Comparison of ENCODE assay signal across 18 cellular contexts in genomic region chr17:65403129-65403528, GRCh38.
DNase-seq lines count a peak whose midpoint lies in the region; ATAC-seq and TF ChIP-seq lines count a peak whose summit lies in the region.
"Had no signal": no experiment of that assay in that cellular context is flagged by ENCODE, and none has a peak within 500 bp of the region (broad histone marks: within the 10 kb centered on the region; RNA-seq: fewer than 3 reads in every experiment).

No MANE protein-coding gene starts in this region.

- H2BK5ac ChIP-seq in neuronal stem cell (ENCODE audit: low read length): no peak overlapping the region

- no peak overlapping the region for H2BK120ac ChIP-seq in neuronal stem cell (ENCODE audit: low read depth, low read length)

- H2AFZ ChIP-seq in neuronal stem cell (ENCODE audit: low read length): peak overlapping the region; percentile 63

- H3K4me3 ChIP-seq in Caco-2 (ENCODE audit: low read depth, low read length) (no peak overlapping the region), endodermal cell (ENCODE audit: low read length) (no peak overlapping the region), mesodermal cell (ENCODE audit: extremely low read depth, insufficient read depth, low read length, poor library complexity, severe bottlenecking) (no peak overlapping the region), neuronal stem cell (ENCODE audit: low read length in 2 of 2) (no peak overlapping the region)
- H3K4me3 ChIP-seq: BLaER1 had no signal

- no peaks in the 10 kb centered on the region for H3K9me3 ChIP-seq in Caco-2
- no peaks in the 10 kb centered on the region for H3K9me3 ChIP-seq in endodermal cell (ENCODE audit: control insufficient read depth, low read length)
- no peaks in the 10 kb centered on the region for H3K9me3 ChIP-seq in mesodermal cell (ENCODE audit: control insufficient read depth, low read length)
- no peaks in the 10 kb centered on the region for H3K9me3 ChIP-seq in neuronal stem cell (replicated peaks in 1 of 2; ENCODE audit: control insufficient read depth in 2 of 2, insufficient read depth in 1 of 2, low read depth in 1 of 2, low read length in 2 of 2)
- H3K9me3 ChIP-seq: BLaER1 had no signal

- peak overlapping the region; percentile 60 for H2BK12ac ChIP-seq in neuronal stem cell (ENCODE audit: low read length)

- H3K27ac Mint-ChIP-seq in Caco-2 (ENCODE audit: unreplicated experiment) (peak overlapping the region; percentile 34), endodermal cell (no peak overlapping the region)
- H3K27ac Mint-ChIP-seq: CD8-positive, alpha-beta T cell; H9; IgD-negative memory B cell had no signal

- peak overlapping the region; percentile 24 for H2AK5ac ChIP-seq in neuronal stem cell (ENCODE audit: low read depth, low read length)

- ATAC-seq in HG03442 (IDR thresholded peaks at IDR 0.05; ENCODE audit: unreplicated experiment): no peak
- no peak for ATAC-seq in HG03108 (IDR thresholded peaks at IDR 0.05; ENCODE audit: unreplicated experiment)
- ATAC-seq: CD8-positive, alpha-beta T cell; HepG2 had no signal

- intact Hi-C loops in Caco-2 (cut with micrococcal nuclease; ENCODE audit: unreplicated experiment): loop anchor here (10.0 kb wide), 1 partner anchor 108 kb away; no protein-coding TSS in a partner anchor

- H3K23ac ChIP-seq in neuronal stem cell (ENCODE audit: low read depth, low read length, poor library complexity): no peak overlapping the region

- H3K36me3 Mint-ChIP-seq in Caco-2 (ENCODE audit: insufficient read depth, unreplicated experiment) (no peaks in the 10 kb centered on the region), endodermal cell (ENCODE audit: low read depth) (no peaks in the 10 kb centered on the region)
- H3K36me3 Mint-ChIP-seq: CD8-positive, alpha-beta T cell; IgD-negative memory B cell had no signal

- peaks cover 6% of the 10 kb centered on the region for H3K4me1 Mint-ChIP-seq in Caco-2 (ENCODE audit: low read depth, unreplicated experiment)
- peaks cover 6% of the 10 kb centered on the region for H3K4me1 Mint-ChIP-seq in endodermal cell
- H3K4me1 Mint-ChIP-seq: IgD-negative memory B cell had no signal

- no peaks in the 10 kb centered on the region for H3K79me1 ChIP-seq in neuronal stem cell (ENCODE audit: low read depth, low read length)

- H2BK15ac ChIP-seq in neuronal stem cell (ENCODE audit: low read length): no peak overlapping the region

- peak overlapping the region; percentile 70 for H3K4ac ChIP-seq in neuronal stem cell (ENCODE audit: low read length)

- TF ChIP-seq CTCF in Caco-2 (IDR thresholded peaks at IDR 0.05; ENCODE audit: insufficient read depth in 1 of 2, low read depth in 1 of 2, low read length in 1 of 2, severe bottlenecking in 1 of 2, unreplicated experiment in 1 of 2): no peak
- TF ChIP-seq CTCF in endodermal cell (conservative IDR thresholded peaks at IDR 0.05): no peak

- H4K91ac ChIP-seq in neuronal stem cell (ENCODE audit: low read depth, low read length, poor library complexity): no peak overlapping the region

- H3K4me2 ChIP-seq in neuronal stem cell (ENCODE audit: insufficient read depth, low read length, poor library complexity, severe bottlenecking): no peak overlapping the region
- H3K4me2 ChIP-seq: BLaER1 had no signal

- H3K27me3 Mint-ChIP-seq in Caco-2 (ENCODE audit: insufficient read depth, unreplicated experiment) (peaks cover 2% of the 10 kb centered on the region), endodermal cell (ENCODE audit: insufficient read depth) (peaks cover 2% of the 10 kb centered on the region)

- DNase-seq in Caco-2 (no peak), endodermal cell (no peak), neuronal stem cell (ENCODE audit: low spot score) (no peak), dedifferentiated amniotic fluid mesenchymal stem cell (ENCODE audit: extremely low spot score) (no peak), T-helper 1 cell (no peak)
- DNase-seq: 8988T; CD8-positive, alpha-beta T cell; DMS 273 treated with DMSO at 0.1 percent for 48 hours; DMS53; DND-41; EL; H9 had no signal

- H3K36me3 ChIP-seq in Caco-2 (ENCODE audit: control insufficient read depth, insufficient read depth, low read length) (no peaks in the 10 kb centered on the region), endodermal cell (ENCODE audit: control insufficient read depth, insufficient read depth, low read length) (no peaks in the 10 kb centered on the region), mesodermal cell (ENCODE audit: control insufficient read depth, insufficient read depth, low read length) (no peaks in the 10 kb centered on the region), neuronal stem cell (replicated peaks in 1 of 2; ENCODE audit: control insufficient read depth in 2 of 2, insufficient read depth in 2 of 2, low read length in 2 of 2) (no peaks in the 10 kb centered on the region)
- H3K36me3 ChIP-seq: BLaER1 had no signal

- H3K4me1 ChIP-seq in Caco-2 (peaks cover 16% of the 10 kb centered on the region; the same call in 1 of the 2 replicates), endodermal cell (ENCODE audit: control insufficient read depth, insufficient read depth, low read length) (no peaks in the 10 kb centered on the region), mesodermal cell (ENCODE audit: control insufficient read depth, insufficient read depth, low read length, poor library complexity, severe bottlenecking) (peaks cover 21% of the 10 kb centered on the region), neuronal stem cell (ENCODE audit: control insufficient read depth in 2 of 2, insufficient read depth in 1 of 2, low read depth in 1 of 2, low read length in 2 of 2) (peaks cover 1 to 16% of the 10 kb centered on the region in 2 donors)
- H3K4me1 ChIP-seq: BLaER1 had no signal

- H3K9ac ChIP-seq in endodermal cell (ENCODE audit: extremely low read depth, low read length, poor library complexity, severe bottlenecking): no peak overlapping the region
- H3K9ac ChIP-seq in neuronal stem cell (ENCODE audit: low read depth, low read length, poor library complexity): no peak overlapping the region
- H3K9ac ChIP-seq: BLaER1 had no signal

- no peak overlapping the region for H4K8ac ChIP-seq in neuronal stem cell (ENCODE audit: low read depth, low read length)

- no peak overlapping the region for H3K14ac ChIP-seq in neuronal stem cell (ENCODE audit: low read length)

- BruUV-seq in Caco-2 (replicated peaks; lab: Mats Ljungman, UMichigan): no TSS peak

- 70 to 90% methylated on average over 2 to 9 of the region's 9 CpGs for WGBS in endodermal cell (ENCODE audit: insufficient coverage in 1 of 2, insufficient read length in 1 of 2), 2 experiments
- 95 to 98% methylated on average over 6 to 8 of the region's 9 CpGs for WGBS in mesodermal cell (ENCODE audit: insufficient coverage in 2 of 2), 2 experiments
- WGBS in neuronal stem cell (ENCODE audit: extremely low coverage in 2 of 2, insufficient read length in 2 of 2, insufficient replicate concordance in 1 of 2), 2 donors: no CpG with 5 or more reads among the region's 9 CpGs

- POLR2A ChIA-PET in Caco-2 (lab: Charles Lee): no interaction called here

- peak overlapping the region; percentile 88 for H3K27ac ChIP-seq in endodermal cell (ENCODE audit: low read depth, low read length)
- peak overlapping the region; percentile 71 for H3K27ac ChIP-seq in mesodermal cell (ENCODE audit: low read depth, low read length, severe bottlenecking)
- no peak overlapping the region for H3K27ac ChIP-seq in neuronal stem cell (replicated peaks; ENCODE audit: low read length)
- H3K27ac ChIP-seq: BLaER1 had no signal

- no peaks in the 10 kb centered on the region for H3K27me3 ChIP-seq in Caco-2 (replicated peaks; ENCODE audit: control insufficient read depth, insufficient read depth, low read length)
- no peaks in the 10 kb centered on the region for H3K27me3 ChIP-seq in endodermal cell (ENCODE audit: control insufficient read depth, insufficient read depth, low read length, poor library complexity, severe bottlenecking)
- H3K27me3 ChIP-seq in neuronal stem cell (ENCODE audit: control insufficient read depth in 3 of 3, insufficient read depth in 3 of 3, low read depth in 1 of 3, low read length in 3 of 3): no peaks in the 10 kb centered on the region
- H3K27me3 ChIP-seq: BLaER1 had no signal

- H3K4me3 Mint-ChIP-seq in Caco-2 (ENCODE audit: unreplicated experiment): no peak overlapping the region
- H3K4me3 Mint-ChIP-seq in endodermal cell: no peak overlapping the region
- H3K4me3 Mint-ChIP-seq: CD8-positive, alpha-beta T cell; H9 had no signal

- peak overlapping the region; percentile 75 for H3K18ac ChIP-seq in neuronal stem cell (ENCODE audit: low read length)

- H3K9me3 Mint-ChIP-seq in Caco-2 (ENCODE audit: unreplicated experiment): no peaks in the 10 kb centered on the region
- H3K9me3 Mint-ChIP-seq in endodermal cell: no peaks in the 10 kb centered on the region
- H3K9me3 Mint-ChIP-seq: CD8-positive, alpha-beta T cell; H9 had no signal

- CTCF ChIA-PET in Caco-2 (lab: Charles Lee): no interaction called here
